Comparison of ENCODE assay signal across 8 cellular contexts in the genomic region with DNA sequence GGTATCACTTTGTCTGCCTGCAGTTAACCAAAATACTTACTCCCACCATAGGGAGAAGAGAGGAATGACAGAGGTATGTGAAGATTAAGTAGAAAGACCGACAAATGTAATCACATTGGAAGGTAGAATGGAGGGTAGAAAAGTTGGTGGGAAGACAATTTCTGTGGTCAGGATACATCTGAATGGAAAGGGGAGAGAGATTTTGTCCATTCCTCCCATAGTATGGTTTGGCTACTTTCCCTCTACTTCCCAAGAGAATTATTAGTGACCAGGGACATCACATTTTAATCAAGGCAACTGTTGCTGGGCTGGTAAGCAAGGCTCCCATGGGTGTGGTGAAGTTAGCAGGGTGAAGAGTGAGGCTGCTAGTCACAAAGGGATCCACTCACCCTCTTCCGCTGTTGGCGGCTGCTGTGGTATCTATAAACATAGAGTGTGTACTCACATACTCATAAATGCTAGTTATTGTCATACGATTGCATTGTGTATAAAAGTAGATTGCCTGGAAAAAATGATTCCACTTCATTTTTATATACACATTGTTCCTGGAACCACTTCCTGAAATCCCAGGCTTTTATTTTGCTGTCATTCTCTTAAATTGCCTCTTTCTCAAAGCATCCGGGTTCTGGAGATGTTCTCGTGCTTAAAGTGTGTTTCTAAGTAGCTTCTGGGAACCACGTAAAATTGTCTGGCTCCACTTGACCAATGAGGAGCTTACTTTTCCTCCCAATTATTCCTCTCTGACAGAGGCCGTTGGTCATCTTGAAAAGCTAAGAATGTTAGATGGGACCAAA.
A peak's percentile ranks its signal among the peaks of the same experiment; 100 is the strongest.
DNase-seq lines count a peak whose midpoint lies in the region; ATAC-seq, FAIRE-seq and TF ChIP-seq lines count a peak whose summit lies in the region.

No MANE protein-coding gene starts in this region.

- no peaks in the 10 kb centered on the region for H3K27me3 ChIP-seq in astrocyte (ENCODE audit: insufficient read depth, low read length)

- TF ChIP-seq CTCF in astrocyte (IDR thresholded peaks at IDR 0.05; ENCODE audit: insufficient read depth, low read depth, low read length) = no peak
- TF ChIP-seq CTCF in natural killer cell (IDR thresholded peaks at IDR 0.05) = no peak
- no peak for TF ChIP-seq CTCF in WTC11 (IDR thresholded peaks at IDR 0.05)

- H3K36me3 Mint-ChIP-seq in astrocyte (ENCODE audit: low read depth, unreplicated experiment) (no peaks in the 10 kb centered on the region), natural killer cell (no peaks in the 10 kb centered on the region), WTC11 (no peaks in the 10 kb centered on the region)

- H3K4me2 ChIP-seq in astrocyte (ENCODE audit: low read length) = no peak overlapping the region

- H3K27ac Mint-ChIP-seq in astrocyte (ENCODE audit: unreplicated experiment) = no peak overlapping the region
- peak overlapping the region; percentile 65 to 70 for H3K27ac Mint-ChIP-seq in natural killer cell
- no peak overlapping the region; the same call in 1 of the 2 replicates for H3K27ac Mint-ChIP-seq in WTC11

- peaks cover 16% of the 10 kb centered on the region for H3K4me1 ChIP-seq in astrocyte (ENCODE audit: insufficient read depth, low read length)

- H3K9me3 Mint-ChIP-seq in astrocyte (ENCODE audit: unreplicated experiment) = no peaks in the 10 kb centered on the region
- H3K9me3 Mint-ChIP-seq in natural killer cell = no peaks in the 10 kb centered on the region
- no peaks in the 10 kb centered on the region for H3K9me3 Mint-ChIP-seq in WTC11

- DNase-seq in COLO668 (lab: John Stamatoyannopoulos, UW; ENCODE audit: unreplicated experiment) (peak; percentile 60), LoVo (ENCODE audit: low spot score) (peak; percentile 41), astrocyte (ENCODE audit: low read depth) (peak; percentile 86), natural killer cell (peak; percentile 30), HPDE6-E6E7 (ENCODE audit: extremely low spot score) (no peak), WTC11 (ENCODE audit: low spot score) (no peak), HEK293T (ENCODE audit: extremely low spot score) (no peak)

- H3K27ac ChIP-seq in astrocyte (ENCODE audit: low read depth, low read length) = peak overlapping the region; percentile 15

- intact Hi-C loops in natural killer cell (cut with micrococcal nuclease) = loop anchor here (5.0 kb wide), 1 partner anchor 92 kb away; no protein-coding TSS in a partner anchor

- FAIRE-seq in astrocyte (lab: Jason Lieb, UNC) = no peak

- H3K4me3 Mint-ChIP-seq in astrocyte (ENCODE audit: unreplicated experiment) (no peak overlapping the region), natural killer cell (peak overlapping the region; percentile 2), WTC11 (no peak overlapping the region)

- H3K27me3 Mint-ChIP-seq in astrocyte (ENCODE audit: low read depth, unreplicated experiment) = no peaks in the 10 kb centered on the region
- no peaks in the 10 kb centered on the region for H3K27me3 Mint-ChIP-seq in natural killer cell (ENCODE audit: low read depth in 2 of 2)
- no peaks in the 10 kb centered on the region for H3K27me3 Mint-ChIP-seq in WTC11 (ENCODE audit: low read depth)

- no peaks in the 10 kb centered on the region for H3K36me3 ChIP-seq in astrocyte (ENCODE audit: insufficient read depth, low read length)

- H3K4me1 Mint-ChIP-seq in astrocyte (ENCODE audit: low read depth, unreplicated experiment) (peaks cover 24% of the 10 kb centered on the region), natural killer cell (peaks cover 47 to 50% of the 10 kb centered on the region in 2 donors), WTC11 (peaks cover 13% of the 10 kb centered on the region)

- no peaks in the 10 kb centered on the region for H3K79me2 ChIP-seq in astrocyte (ENCODE audit: insufficient read depth, low read length)

- CTCF ChIA-PET in WTC11 (lab: Charles Lee) = interaction anchor here (1.0 kb wide), 1 partner anchor 445 kb away, joined by 3 read pairs; no protein-coding TSS in a partner anchor
- CTCF ChIA-PET in HEK293T (lab: Yijun Ruan, JAX) = interaction anchor here (0.6 kb wide), 1 partner anchor 848 kb away, joined by 3 read pairs; no protein-coding TSS in a partner anchor

- POLR2A ChIA-PET in WTC11 (lab: Charles Lee) (no interaction called here), HEK293T (lab: Yijun Ruan, JAX) (no interaction called here)

- H3K9ac ChIP-seq in astrocyte (ENCODE audit: low read length) = no peak overlapping the region

- no peak overlapping the region for H2AFZ ChIP-seq in astrocyte (ENCODE audit: low read depth, low read length)

- no peak overlapping the region for H3K4me3 ChIP-seq in astrocyte (ENCODE audit: insufficient read depth, low read depth, low read length)

- ATAC-seq in natural killer cell = peak; percentile 62 to 88 (median 84)
- ATAC-seq in HG02884 (IDR thresholded peaks at IDR 0.05; ENCODE audit: unreplicated experiment) = no peak
- no peak for ATAC-seq in WTC11

- H3K9me3 ChIP-seq in astrocyte (ENCODE audit: insufficient read depth, low read depth, low read length) = no peaks in the 10 kb centered on the region

- no peaks in the 10 kb centered on the region for H4K20me1 ChIP-seq in astrocyte (ENCODE audit: insufficient read depth, low read length)

TF ChIP-seq in WTC11, 78 proteins besides CTCF, POLR2A, EP300 and RAD21 (continues in another document):
- TF ChIP-seq, protein P1, sequence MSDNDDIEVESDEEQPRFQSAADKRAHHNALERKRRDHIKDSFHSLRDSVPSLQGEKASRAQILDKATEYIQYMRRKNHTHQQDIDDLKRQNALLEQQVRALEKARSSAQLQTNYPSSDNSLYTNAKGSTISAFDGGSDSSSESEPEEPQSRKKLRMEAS (CRISPR knock-in tag; IDR thresholded peaks at IDR 0.05) = no peak
- TF ChIP-seq, protein P2, sequence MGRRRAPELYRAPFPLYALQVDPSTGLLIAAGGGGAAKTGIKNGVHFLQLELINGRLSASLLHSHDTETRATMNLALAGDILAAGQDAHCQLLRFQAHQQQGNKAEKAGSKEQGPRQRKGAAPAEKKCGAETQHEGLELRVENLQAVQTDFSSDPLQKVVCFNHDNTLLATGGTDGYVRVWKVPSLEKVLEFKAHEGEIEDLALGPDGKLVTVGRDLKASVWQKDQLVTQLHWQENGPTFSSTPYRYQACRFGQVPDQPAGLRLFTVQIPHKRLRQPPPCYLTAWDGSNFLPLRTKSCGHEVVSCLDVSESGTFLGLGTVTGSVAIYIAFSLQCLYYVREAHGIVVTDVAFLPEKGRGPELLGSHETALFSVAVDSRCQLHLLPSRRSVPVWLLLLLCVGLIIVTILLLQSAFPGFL (CRISPR knock-in tag; IDR thresholded peaks at IDR 0.05; ENCODE audit: borderline replicate concordance) = no peak
- TF ChIP-seq HMGA2 (CRISPR knock-in tag; IDR thresholded peaks at IDR 0.05) (no peak), CBFB (CRISPR knock-in tag; IDR thresholded peaks at IDR 0.05; ENCODE audit: low read depth) (no peak)

TF ChIP-seq in HEK293T, 16 proteins besides CTCF, POLR2A, EP300 and RAD21:
- TF ChIP-seq TARDBP (IDR thresholded peaks at IDR 0.05) = no peak
- TF ChIP-seq, protein P3, sequence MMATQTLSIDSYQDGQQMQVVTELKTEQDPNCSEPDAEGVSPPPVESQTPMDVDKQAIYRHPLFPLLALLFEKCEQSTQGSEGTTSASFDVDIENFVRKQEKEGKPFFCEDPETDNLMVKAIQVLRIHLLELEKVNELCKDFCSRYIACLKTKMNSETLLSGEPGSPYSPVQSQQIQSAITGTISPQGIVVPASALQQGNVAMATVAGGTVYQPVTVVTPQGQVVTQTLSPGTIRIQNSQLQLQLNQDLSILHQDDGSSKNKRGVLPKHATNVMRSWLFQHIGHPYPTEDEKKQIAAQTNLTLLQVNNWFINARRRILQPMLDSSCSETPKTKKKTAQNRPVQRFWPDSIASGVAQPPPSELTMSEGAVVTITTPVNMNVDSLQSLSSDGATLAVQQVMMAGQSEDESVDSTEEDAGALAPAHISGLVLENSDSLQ (IDR thresholded peaks at IDR 0.05) = no peak
- TF ChIP-seq ELF4 (IDR thresholded peaks at IDR 0.05) = no peak
- no peak for TF ChIP-seq LEF1 (IDR thresholded peaks at IDR 0.05; ENCODE audit: borderline replicate concordance)
- TF ChIP-seq ZNF384 (IDR thresholded peaks at IDR 0.05) = no peak
- TF ChIP-seq BHLHE40 (IDR thresholded peaks at IDR 0.05; ENCODE audit: borderline replicate concordance) = no peak
- TF ChIP-seq FOXA1 (IDR thresholded peaks at IDR 0.05) = no peak
- no peak for TF ChIP-seq NFRKB (IDR thresholded peaks at IDR 0.05)
- TF ChIP-seq ARNT (IDR thresholded peaks at IDR 0.05) = no peak
- TF ChIP-seq FOXK2 (IDR thresholded peaks at IDR 0.05) = no peak
- no peak for TF ChIP-seq SP1 (IDR thresholded peaks at IDR 0.05)

Comparison
In these comparisons a context has a peak if more than half of its experiments do, and no peak if none do; other contexts are left out.
1. DNase-seq: peak in COLO668 (single experiment), LoVo (single experiment), astrocyte (single experiment) and natural killer cell (single experiment); none in HPDE6-E6E7 (single experiment), WTC11 (single experiment) and HEK293T (single experiment).
2. H3K27ac Mint-ChIP-seq: peak in natural killer cell (2 of 2); none in astrocyte (single experiment) and WTC11 (single experiment).
3. ATAC-seq: peak in natural killer cell (3 of 3); none in HG02884 (single experiment) and WTC11 (single experiment).